Comparison of ENCODE assay signal across 8 cellular contexts in the genomic region with DNA sequence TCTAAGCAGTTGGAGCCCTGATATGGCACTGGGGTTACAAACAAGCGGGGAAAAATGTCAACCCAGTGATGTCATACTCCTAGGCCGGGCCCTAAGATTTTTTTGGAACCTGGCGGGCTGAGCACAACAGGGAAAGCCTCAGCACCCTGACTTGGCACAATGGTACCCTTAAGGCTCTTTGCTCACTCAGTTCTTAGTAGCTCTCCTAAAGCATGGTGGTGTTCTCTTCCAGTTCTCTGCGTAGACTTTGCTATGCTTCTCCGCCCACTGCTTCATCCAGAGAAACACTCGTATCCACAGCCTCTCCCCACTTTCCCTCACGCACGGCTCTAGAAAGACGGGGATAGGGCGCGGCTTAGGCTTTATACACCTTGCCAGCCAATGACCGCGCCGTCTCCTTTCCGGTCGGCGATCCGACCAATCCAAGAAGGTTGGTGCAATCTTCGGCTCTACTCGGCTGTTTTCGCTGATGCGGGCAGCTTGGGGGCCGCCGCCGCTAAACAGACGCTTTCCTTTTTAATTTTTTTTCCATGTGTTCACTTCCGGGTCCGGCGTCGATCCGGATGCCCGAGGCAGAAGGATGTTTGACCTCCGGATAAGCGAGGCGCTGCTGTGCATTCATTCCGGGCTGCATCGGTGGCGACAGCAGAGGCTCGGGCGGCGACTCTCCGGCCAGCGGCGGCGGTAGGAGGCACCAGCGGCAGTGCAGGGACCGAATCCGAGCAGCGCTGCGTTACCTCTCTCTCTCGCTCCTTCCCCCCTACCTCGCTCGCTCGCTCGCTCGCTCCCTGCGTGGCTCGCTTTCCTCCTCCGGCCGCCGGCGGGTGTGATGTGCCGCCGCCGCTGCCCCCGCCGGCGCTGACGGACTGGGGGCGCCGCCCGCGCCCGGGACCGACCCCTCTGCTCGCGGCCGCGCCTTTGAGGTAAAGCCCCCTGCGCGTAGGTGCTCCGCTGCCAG. TPM values are rescaled to one million over a fixed set of nuclear protein-coding genes. Genes with fewer than 3 reads are reported as not detected.
A peak's percentile ranks its signal among the peaks of the same experiment; 100 is the strongest.
DNase-seq lines count a peak whose midpoint lies in the region; ATAC-seq, FAIRE-seq and TF ChIP-seq lines count a peak whose summit lies in the region.

A gene (plus strand): TSS at position 530 of the 958 bp plus-strand sequence. CDS start 33,487 bp downstream, outside the sequence.

- peak within 1 kb of the TSS; percentile 90 to 97 for H3K27ac ChIP-seq in ascending aorta
- peak within 1 kb of the TSS; percentile 89 to 91 for H3K27ac ChIP-seq in right atrium auricular region
- peak within 1 kb of the TSS; percentile 91 for H3K27ac ChIP-seq in psoas muscle

- ATAC-seq in GM18499 (IDR thresholded peaks at IDR 0.05; ENCODE audit: insufficient read depth, unreplicated experiment) (peak; percentile 94), HG02938 (IDR thresholded peaks at IDR 0.05; ENCODE audit: unreplicated experiment) (peak; percentile 92), psoas muscle (peak; percentile 97 to 99 (median 98))

- WGBS in psoas muscle, 3 donors = 0 to 1% (median 1%) methylated on average over 53 to 82 of the region's 82 CpGs

- peaks cover 6% of the 10 kb centered on the region for H3K27me3 Mint-ChIP-seq in T-helper 2 cell treated with Interferon-gamma antibody and Interleukin-4, amounts not matched to agents 5 μg/mL and 100 μg/mL, for 36 hours (ENCODE audit: low read depth)

- FAIRE-seq in urothelium cell line (lab: Jason Lieb, UNC) = peak; percentile 69

- H3K4me3 Mint-ChIP-seq in T-helper 2 cell treated with Interferon-gamma antibody and Interleukin-4, amounts not matched to agents 5 μg/mL and 100 μg/mL, for 36 hours = peak within 1 kb of the TSS; percentile 94

- DNase-seq in NCI-H1930 (lab: John Stamatoyannopoulos, UW) = peak; percentile 82 to 85
- DNase-seq in T-helper 2 cell treated with Interferon-gamma antibody and Interleukin-4, amounts not matched to agents 5 μg/mL and 100 μg/mL, for 36 hours (ENCODE audit: low spot score) = peak; percentile 94
- peak; percentile 94 to 98 for DNase-seq in ascending aorta (ENCODE audit: low spot score in 2 of 2)
- peak; percentile 99 for DNase-seq in right atrium auricular region (ENCODE audit: low spot score)
- DNase-seq in psoas muscle = peak; percentile 97 to 98
- DNase-seq in urothelium cell line (ENCODE audit: low spot score) = peak; percentile 96

- H3K9me3 ChIP-seq in ascending aorta (no peaks in the 10 kb centered on the region), right atrium auricular region (no peaks in the 10 kb centered on the region), psoas muscle (no peaks in the 10 kb centered on the region)

- no peak for TF ChIP-seq CTCF in ascending aorta (IDR thresholded peaks at IDR 0.05)
- TF ChIP-seq CTCF in right atrium auricular region (IDR thresholded peaks at IDR 0.05) = peak in 1 of 2 donors; percentile 25
- TF ChIP-seq CTCF in psoas muscle (IDR thresholded peaks at IDR 0.05) = no peak

- H3K36me3 ChIP-seq in ascending aorta = no peaks in the 10 kb centered on the region
- no peaks in the 10 kb centered on the region for H3K36me3 ChIP-seq in right atrium auricular region
- no peaks in the 10 kb centered on the region for H3K36me3 ChIP-seq in psoas muscle (ENCODE audit: insufficient read depth in 1 of 2, low read depth in 1 of 2)

- peaks cover 0 to 10% of the 10 kb centered on the region in 2 donors for H3K4me1 ChIP-seq in ascending aorta
- peaks cover 0 to 22% of the 10 kb centered on the region in 2 donors for H3K4me1 ChIP-seq in right atrium auricular region
- H3K4me1 ChIP-seq in psoas muscle = peaks cover 6% of the 10 kb centered on the region

- H3K27ac Mint-ChIP-seq in T-helper 2 cell treated with Interferon-gamma antibody and Interleukin-4, amounts not matched to agents 5 μg/mL and 100 μg/mL, for 36 hours = peak within 1 kb of the TSS; percentile 99

- no peaks in the 10 kb centered on the region for H3K9me3 Mint-ChIP-seq in T-helper 2 cell treated with Interferon-gamma antibody and Interleukin-4, amounts not matched to agents 5 μg/mL and 100 μg/mL, for 36 hours

- H3K4me3 ChIP-seq in ascending aorta = peak within 1 kb of the TSS; percentile 87 to 92
- H3K4me3 ChIP-seq in right atrium auricular region = peak within 1 kb of the TSS; percentile 77 to 93
- peak within 1 kb of the TSS; percentile 88 for H3K4me3 ChIP-seq in psoas muscle

- H3K27me3 ChIP-seq in ascending aorta (no peaks in the 10 kb centered on the region), right atrium auricular region (no peaks in the 10 kb centered on the region), psoas muscle (ENCODE audit: insufficient read depth in 3 of 3, low read length in 2 of 3) (no peaks in the 10 kb centered on the region)

- peaks cover 40% of the 10 kb centered on the region for H3K4me1 Mint-ChIP-seq in T-helper 2 cell treated with Interferon-gamma antibody and Interleukin-4, amounts not matched to agents 5 μg/mL and 100 μg/mL, for 36 hours (ENCODE audit: low read depth)

- intact Hi-C loops in ascending aorta (cut with DNase I) = loop anchor here (1.0 to 10.0 kb wide), 7 partner anchors 89 to 1547 kb away; a partner anchor contains a TSS
- intact Hi-C loops in psoas muscle (cut with DNase I) = loop anchor here (2.0 to 10.0 kb wide), 3 partner anchors 87 to 103 kb away; a partner anchor contains a TSS

- peaks cover 8% of the 10 kb centered on the region for H3K36me3 Mint-ChIP-seq in T-helper 2 cell treated with Interferon-gamma antibody and Interleukin-4, amounts not matched to agents 5 μg/mL and 100 μg/mL, for 36 hours (ENCODE audit: low read depth)

RNA-seq across cellular contexts. Expression of the gene that starts here (rescaled TPM):
- 28.5 TPM for total RNA-seq in ascending aorta
- 10 to 100 TPM; 28.1 to 28.9 TPM for total RNA-seq in right atrium auricular region
- total RNA-seq in psoas muscle = 10 to 100 TPM; 11.3 to 19.4 (median 16.2) TPM
- 1 to 10 TPM; 3.8 to 7.5 (median 5.0) TPM for polyA plus RNA-seq in psoas muscle

Comparison
In these comparisons a context has a peak if more than half of its experiments do, and no peak if none do; other contexts are left out.
1. Peak in every context shown above with its lines: DNase-seq, ATAC-seq, H3K4me3 ChIP-seq and H3K27ac ChIP-seq.